Comparison of ENCODE assay signal across 8 cellular contexts in the genomic region with DNA sequence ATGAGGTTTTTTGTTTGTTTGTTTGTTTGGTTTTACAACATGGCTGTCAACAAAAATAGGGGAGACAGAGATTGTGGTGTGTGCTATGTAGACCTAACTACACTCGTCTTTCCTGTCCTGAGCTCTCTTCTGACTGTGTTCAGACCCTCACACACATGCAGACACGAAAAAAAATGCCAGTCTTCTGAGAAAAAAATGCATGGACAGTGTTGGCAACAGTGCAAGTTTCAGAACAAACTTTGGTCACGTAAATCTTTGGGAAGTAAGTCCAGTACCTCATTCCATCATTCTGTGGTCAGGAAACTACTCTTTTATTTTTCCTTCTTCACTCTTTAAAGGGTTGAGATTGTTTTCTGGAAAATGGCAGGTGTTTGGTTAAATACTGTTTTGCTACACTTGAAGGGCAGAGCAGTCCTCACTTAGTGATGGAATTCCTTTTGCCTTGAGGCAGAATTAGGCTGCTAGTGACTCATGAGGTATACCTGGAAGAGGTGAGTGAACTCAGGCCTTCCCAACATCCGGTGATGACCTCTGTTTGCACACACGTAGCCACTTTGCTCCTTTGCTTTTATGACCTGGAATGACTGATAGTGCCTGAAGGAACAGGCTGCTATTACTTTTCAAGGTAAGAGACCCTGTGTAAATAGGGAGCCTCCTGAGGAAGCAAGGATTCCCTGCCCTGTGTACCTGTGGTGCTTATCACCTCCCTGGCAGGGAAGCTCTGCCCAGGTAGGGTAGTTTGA.
DNase-seq lines count a peak whose midpoint lies in the region; ATAC-seq and TF ChIP-seq lines count a peak whose summit lies in the region.

No MANE protein-coding gene starts in this region.

- no peak for ATAC-seq in T-helper 17 cell

- 68% methylated on average over 5 of the region's 5 CpGs for WGBS in urinary bladder

- no peak for DNase-seq in activated naive CD4-positive, alpha-beta T cell treated with anti-CD3 and anti-CD28 coated beads, Interleukin-2, amount 10 ng/mL, durations not matched to agents 7 days and 5 days
- no peak for DNase-seq in activated naive CD4-positive, alpha-beta T cell (lab: John Stamatoyannopoulos, UW)
- DNase-seq in T-helper 17 cell (no peak), kidney epithelial cell (ENCODE audit: low read depth) (peak; percentile 43), GM20000 (ENCODE audit: low spot score) (no peak), hypothalamus (lab: John Stamatoyannopoulos, UW) (no peak)
- no peak for DNase-seq in effector CD8-positive, alpha-beta T cell (lab: John Stamatoyannopoulos, UW)

- H3K36me3 ChIP-seq in kidney epithelial cell (ENCODE audit: control insufficient read depth, insufficient read depth, low read length) (no peaks in the 10 kb centered on the region), urinary bladder (ENCODE audit: insufficient read depth) (no peaks in the 10 kb centered on the region)

- H3K9me3 Mint-ChIP-seq in activated naive CD4-positive, alpha-beta T cell treated with anti-CD3 and anti-CD28 coated beads, Interleukin-2, amount 10 ng/mL, durations not matched to agents 7 days and 5 days, result peaks cover 1% of the 10 kb centered on the region

- peak overlapping the region; percentile 90 for H3K27ac Mint-ChIP-seq in activated naive CD4-positive, alpha-beta T cell treated with anti-CD3 and anti-CD28 coated beads, Interleukin-2, amount 10 ng/mL, durations not matched to agents 7 days and 5 days
- H3K27ac Mint-ChIP-seq in T-helper 17 cell, result peak overlapping the region; percentile 91

- H3K27ac ChIP-seq in urinary bladder (ENCODE audit: low read depth), result peak overlapping the region; percentile 6

- H3K9me3 ChIP-seq in T-helper 17 cell (ENCODE audit: control insufficient read depth, low read length, poor library complexity, severe bottlenecking), result no peaks in the 10 kb centered on the region

- no peaks in the 10 kb centered on the region for H3K27me3 ChIP-seq in kidney epithelial cell (ENCODE audit: control insufficient read depth, insufficient read depth, low read length)

- no peak overlapping the region for H3K4me3 ChIP-seq in kidney epithelial cell (ENCODE audit: low read depth, low read length)
- no peak overlapping the region for H3K4me3 ChIP-seq in urinary bladder (ENCODE audit: low read depth, low read length)

- H3K4me1 ChIP-seq in urinary bladder (ENCODE audit: insufficient read depth), result peaks cover 2% of the 10 kb centered on the region

- peaks cover 83% of the 10 kb centered on the region for H3K4me1 Mint-ChIP-seq in activated naive CD4-positive, alpha-beta T cell treated with anti-CD3 and anti-CD28 coated beads, Interleukin-2, amount 10 ng/mL, durations not matched to agents 7 days and 5 days
- H3K4me1 Mint-ChIP-seq in T-helper 17 cell, result peaks cover 76% of the 10 kb centered on the region

- TF ChIP-seq CTCF in kidney epithelial cell (IDR thresholded peaks at IDR 0.05; ENCODE audit: insufficient read depth, low read length, poor library complexity, severe bottlenecking) (no peak), GM20000 (IDR thresholded peaks at IDR 0.05; ENCODE audit: extremely low read depth, missing control alignments) (no peak)

- peak overlapping the region; percentile 99 for H3K4me3 Mint-ChIP-seq in activated naive CD4-positive, alpha-beta T cell treated with anti-CD3 and anti-CD28 coated beads, Interleukin-2, amount 10 ng/mL, durations not matched to agents 7 days and 5 days
- peak overlapping the region; percentile 99 for H3K4me3 Mint-ChIP-seq in T-helper 17 cell

- H3K36me3 Mint-ChIP-seq in activated naive CD4-positive, alpha-beta T cell treated with anti-CD3 and anti-CD28 coated beads, Interleukin-2, amount 10 ng/mL, durations not matched to agents 7 days and 5 days, result peaks cover 73% of the 10 kb centered on the region
- H3K36me3 Mint-ChIP-seq in T-helper 17 cell (ENCODE audit: low read depth), result peaks cover 3% of the 10 kb centered on the region

- H3K27me3 Mint-ChIP-seq in activated naive CD4-positive, alpha-beta T cell treated with anti-CD3 and anti-CD28 coated beads, Interleukin-2, amount 10 ng/mL, durations not matched to agents 7 days and 5 days, result peaks cover 3% of the 10 kb centered on the region
- no peaks in the 10 kb centered on the region for H3K27me3 Mint-ChIP-seq in T-helper 17 cell

- CTCF ChIA-PET in activated naive CD4-positive, alpha-beta T cell treated with anti-CD3 and anti-CD28 coated beads, Interleukin-2, amount 10 ng/mL, durations not matched to agents 7 days and 5 days (lab: Charles Lee), result interaction anchor here (0.6 to 2.8 kb wide), 7 partner anchors 14 to 137 kb away, joined by 3 to 8 read pairs (median 3); no protein-coding TSS in a partner anchor
